10 cellular contexts compared by ENCODE assay signal in the genomic region with DNA sequence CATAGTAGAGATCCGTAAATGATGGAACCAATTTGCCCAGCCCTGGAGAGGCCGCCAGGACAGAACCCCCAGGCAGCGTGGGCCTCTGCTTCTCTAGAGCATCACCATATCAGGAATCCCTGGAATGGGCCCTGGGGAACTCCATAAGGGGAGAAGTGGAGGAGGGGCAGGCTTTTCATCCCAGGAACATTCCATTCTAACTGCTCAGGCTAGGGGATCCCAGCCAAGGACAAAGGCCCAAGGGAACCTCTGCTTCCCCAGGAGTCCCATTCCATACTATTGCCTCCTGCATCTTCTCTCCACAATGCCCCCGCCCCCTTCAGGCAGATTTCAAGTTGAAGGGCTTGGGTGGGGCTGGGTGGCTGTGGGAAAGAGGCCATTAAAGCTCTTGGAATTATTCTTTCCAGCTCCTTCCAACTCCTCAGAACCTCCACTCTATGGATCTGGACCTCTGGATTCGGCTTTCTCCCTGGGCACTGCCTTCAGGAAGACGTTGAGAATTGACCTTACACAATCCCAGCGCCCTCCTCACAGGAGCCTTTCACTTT. TPM values are rescaled to one million over a fixed set of nuclear protein-coding genes. Genes with fewer than 3 reads are reported as not detected.
DNase-seq lines count a peak whose midpoint lies in the region; ATAC-seq, FAIRE-seq and TF ChIP-seq lines count a peak whose summit lies in the region.
"Had no signal": no experiment of that assay in that cellular context is flagged by ENCODE, and none has a peak within 500 bp of the region (broad histone marks: within the 10 kb centered on the region; RNA-seq: fewer than 3 reads in every experiment).

No MANE protein-coding gene starts in this region.

- in situ Hi-C loops in GM13976 (cut with MboI; ENCODE audit: low sequenced_read_pairs, unreplicated experiment): no loop called here

- intact Hi-C loops in kidney (cut with DNase I): no loop called here

- TF ChIP-seq CTCF in HFFc6 (IDR thresholded peaks at IDR 0.05) (peak; percentile 59), choroid plexus epithelial cell (conservative IDR thresholded peaks at IDR 0.05; ENCODE audit: low read depth, low read length) (peak; percentile 14), kidney (IDR thresholded peaks at IDR 0.05; ENCODE audit: borderline replicate concordance, extremely low read depth, insufficient read depth) (no peak), thoracic aorta (IDR thresholded peaks at IDR 0.05) (no peak), GM13976 (IDR thresholded peaks at IDR 0.05; ENCODE audit: borderline replicate concordance, control extremely low read depth, extremely low read depth, insufficient read depth, missing control alignments) (no peak)

- FAIRE-seq in kidney (lab: Jason Lieb, UNC): no peak

- no peaks in the 10 kb centered on the region for H3K9me3 Mint-ChIP-seq in HFFc6
- no peaks in the 10 kb centered on the region for H3K9me3 Mint-ChIP-seq in natural killer cell treated with Interleukin-12 subunit alpha and Interleukin-12 subunit beta and Interleukin-15 and Interleukin-18, amount 100 ng/mL, for 72 hours
- H3K9me3 Mint-ChIP-seq: T-helper 1 cell treated with Interleukin-12 subunit alpha and Interleukin-12 subunit beta and Interleukin-4 antibody, amounts not matched to agents 30 μg/mL and 1 μg/mL, for 36 hours had no signal

- no peaks in the 10 kb centered on the region for H3K9me3 ChIP-seq in kidney (ENCODE audit: control insufficient read depth in 1 of 2, low read length in 2 of 2)
- no peaks in the 10 kb centered on the region for H3K9me3 ChIP-seq in thoracic aorta

- no peaks in the 10 kb centered on the region for H3K27me3 ChIP-seq in thoracic aorta (replicated peaks; ENCODE audit: insufficient read depth)

- H3K4me3 ChIP-seq in choroid plexus epithelial cell (ENCODE audit: low read depth, low read length) (no peak overlapping the region), kidney (ENCODE audit: low read length in 2 of 2) (no peak overlapping the region), thoracic aorta (peak overlapping the region; percentile 17)

- ATAC-seq in thoracic aorta (ENCODE audit: insufficient number of reproducible peaks, low FRiP score, low read depth) (peak; percentile 61), GM21381 (IDR thresholded peaks at IDR 0.05; ENCODE audit: unreplicated experiment) (no peak)
- ATAC-seq in natural killer cell treated with Interleukin-12 subunit alpha and Interleukin-12 subunit beta and Interleukin-15 and Interleukin-18, amount 100 ng/mL, for 72 hours: no peak

- peaks cover 16% of the 10 kb centered on the region for H3K27me3 Mint-ChIP-seq in HFFc6 (ENCODE audit: insufficient read depth)
- peaks cover 21 to 24% of the 10 kb centered on the region in 2 donors for H3K27me3 Mint-ChIP-seq in natural killer cell treated with Interleukin-12 subunit alpha and Interleukin-12 subunit beta and Interleukin-15 and Interleukin-18, amount 100 ng/mL, for 72 hours

- peak overlapping the region; percentile 97 for H3K27ac Mint-ChIP-seq in HFFc6
- H3K27ac Mint-ChIP-seq in natural killer cell treated with Interleukin-12 subunit alpha and Interleukin-12 subunit beta and Interleukin-15 and Interleukin-18, amount 100 ng/mL, for 72 hours: no peak overlapping the region
- H3K27ac Mint-ChIP-seq: T-helper 1 cell treated with Interleukin-12 subunit alpha and Interleukin-12 subunit beta and Interleukin-4 antibody, amounts not matched to agents 30 μg/mL and 1 μg/mL, for 36 hours had no signal

- H3K27ac ChIP-seq in kidney (ENCODE audit: low read depth in 2 of 2, low read length in 2 of 2) (peak overlapping the region; percentile 33 to 71), thoracic aorta (peak overlapping the region; percentile 91 to 93)

- H3K4me1 ChIP-seq in kidney (ENCODE audit: control insufficient read depth in 1 of 2, insufficient read depth in 1 of 2, low read depth in 1 of 2, low read length in 2 of 2) (peaks cover 12 to 23% of the 10 kb centered on the region in 2 donors), thoracic aorta (ENCODE audit: control insufficient read depth in 1 of 2, low read depth in 2 of 2) (peaks cover 35 to 88% of the 10 kb centered on the region in 2 donors)

- H3K36me3 Mint-ChIP-seq in HFFc6 (ENCODE audit: low read depth): peaks cover 43% of the 10 kb centered on the region
- no peaks in the 10 kb centered on the region for H3K36me3 Mint-ChIP-seq in natural killer cell treated with Interleukin-12 subunit alpha and Interleukin-12 subunit beta and Interleukin-15 and Interleukin-18, amount 100 ng/mL, for 72 hours

- peak overlapping the region; percentile 94 for H3K4me3 Mint-ChIP-seq in HFFc6
- H3K4me3 Mint-ChIP-seq in natural killer cell treated with Interleukin-12 subunit alpha and Interleukin-12 subunit beta and Interleukin-15 and Interleukin-18, amount 100 ng/mL, for 72 hours: no peak overlapping the region
- H3K4me3 Mint-ChIP-seq: T-helper 1 cell treated with Interleukin-12 subunit alpha and Interleukin-12 subunit beta and Interleukin-4 antibody, amounts not matched to agents 30 μg/mL and 1 μg/mL, for 36 hours had no signal

- DNase-seq in HFFc6 (peak; percentile 98), choroid plexus epithelial cell (ENCODE audit: low read depth) (peak; percentile 93), kidney (peak; percentile 91), thoracic aorta (ENCODE audit: low spot score) (peak; percentile 77), GM13976 (ENCODE audit: low spot score) (no peak)
- no peak for DNase-seq in natural killer cell treated with Interleukin-12 subunit alpha and Interleukin-12 subunit beta and Interleukin-15 and Interleukin-18, amount 100 ng/mL, for 72 hours (ENCODE audit: low spot score)
- DNase-seq in stimulated activated CD4-positive, alpha-beta T cell treated with anti-CD3 and anti-CD28 coated beads, Interleukin-12 subunit alpha, Interleukin-12 subunit beta, amount 100 ng/mL, for 4 hours: no peak

- H3K36me3 ChIP-seq in kidney (ENCODE audit: control insufficient read depth in 1 of 2, insufficient read depth in 2 of 2, low read length in 2 of 2) (no peaks in the 10 kb centered on the region), thoracic aorta (no peaks in the 10 kb centered on the region)

- H3K4me1 Mint-ChIP-seq in HFFc6 (ENCODE audit: low read depth): peaks cover 85% of the 10 kb centered on the region
- peaks cover 5 to 7% of the 10 kb centered on the region in 2 donors for H3K4me1 Mint-ChIP-seq in natural killer cell treated with Interleukin-12 subunit alpha and Interleukin-12 subunit beta and Interleukin-15 and Interleukin-18, amount 100 ng/mL, for 72 hours (ENCODE audit: low read depth in 2 of 2)

- peak overlapping the region in 1 of 2 donors; percentile 22 for H3K9ac ChIP-seq in kidney (ENCODE audit: low read length in 2 of 2)

RNA-seq across cellular contexts. Expression of a gene that starts 6.0 kb away (rescaled TPM):
- total RNA-seq in HFFc6 (2021; fragmentation: NEBNext Ultra II Directional; extraction: Animal tissue kit (Norgen Biotek cat#: 25700)): 100 to 1,000 TPM; 203 to 241 (median 217) TPM
- total RNA-seq in kidney (38.3 TPM), thoracic aorta (10 to 100 TPM; 26.4 to 34.9 TPM)
- polyA plus RNA-seq in kidney (ENCODE audit: insufficient read depth, low read depth, low replicate concordance): 33.0 TPM
- under 1 TPM; 0.28 to 0.55 TPM for total RNA-seq in natural killer cell treated with Interleukin-12 subunit alpha and Interleukin-12 subunit beta and Interleukin-15 and Interleukin-18, amount 100 ng/mL, for 72 hours

RNA-seq across cellular contexts. Expression of a gene that starts 13.1 kb away (rescaled TPM):
- total RNA-seq in HFFc6 (2021; fragmentation: NEBNext Ultra II Directional; extraction: Animal tissue kit (Norgen Biotek cat#: 25700)): 1 to 10 TPM; 3.1 to 5.5 (median 3.6) TPM
- 10.2 TPM for total RNA-seq in kidney
- 12.6 TPM for polyA plus RNA-seq in kidney (ENCODE audit: insufficient read depth, low read depth, low replicate concordance)
- total RNA-seq in thoracic aorta: 100 to 1,000 TPM in 1 of 2 donors, 10 to 100 TPM in 1; 49.1 to 105 TPM
- not detected for total RNA-seq in natural killer cell treated with Interleukin-12 subunit alpha and Interleukin-12 subunit beta and Interleukin-15 and Interleukin-18, amount 100 ng/mL, for 72 hours

RNA-seq across cellular contexts. Expression of a gene that starts 39.2 kb away (rescaled TPM):
- total RNA-seq in HFFc6 (2021; fragmentation: NEBNext Ultra II Directional; extraction: Animal tissue kit (Norgen Biotek cat#: 25700)): not detected
- total RNA-seq in kidney (14.1 TPM), thoracic aorta (not detected)
- 19.3 TPM for polyA plus RNA-seq in kidney (ENCODE audit: insufficient read depth, low read depth, low replicate concordance)
- not detected for total RNA-seq in natural killer cell treated with Interleukin-12 subunit alpha and Interleukin-12 subunit beta and Interleukin-15 and Interleukin-18, amount 100 ng/mL, for 72 hours
- total RNA-seq: temporal lobe had no signal

Comparison
In these comparisons a context has a peak if more than half of its experiments do, and no peak if none do; other contexts are left out.
1. DNase-seq: peak in HFFc6 (single experiment), choroid plexus epithelial cell (single experiment), kidney (single experiment) and thoracic aorta (single experiment); none in natural killer cell treated with Interleukin-12 subunit alpha and Interleukin-12 subunit beta and Interleukin-15 and Interleukin-18, amount 100 ng/mL, for 72 hours (single experiment), GM13976 (single experiment) and stimulated activated CD4-positive, alpha-beta T cell treated with anti-CD3 and anti-CD28 coated beads, Interleukin-12 subunit alpha, Interleukin-12 subunit beta, amount 100 ng/mL, for 4 hours (single experiment).
2. CTCF ChIP-seq: peak in HFFc6 (single experiment) and choroid plexus epithelial cell (single experiment); none in kidney (single experiment), thoracic aorta (single experiment) and GM13976 (single experiment).
3. RNA of a gene that starts 6.0 kb away (total RNA-seq): 203 to 241 TPM in HFFc6, 38.3 TPM in kidney (single experiment) and 26.4 to 34.9 TPM in thoracic aorta; 0.28 to 0.55 TPM in natural killer cell treated with Interleukin-12 subunit alpha and Interleukin-12 subunit beta and Interleukin-15 and Interleukin-18, amount 100 ng/mL, for 72 hours; every median in the first group is over 10 times any median in the second.
4. RNA of a gene that starts 39.2 kb away (total RNA-seq): 14.1 TPM in kidney (single experiment); not detected in thoracic aorta, not detected in HFFc6 and not detected in natural killer cell treated with Interleukin-12 subunit alpha and Interleukin-12 subunit beta and Interleukin-15 and Interleukin-18, amount 100 ng/mL, for 72 hours; every median in the first group is over 10 times any median in the second.